ENCODE assay signal across 9 cellular contexts in genomic region chr10:81426722-81427121, GRCh38.
"Had no signal": no experiment of that assay in that cellular context is flagged by ENCODE, and none has a peak within 500 bp of the region (broad histone marks: within the 10 kb centered on the region; RNA-seq: fewer than 3 reads in every experiment).

No MANE protein-coding gene starts in this region.

- H3K27ac Mint-ChIP-seq: IgD-negative memory B cell had no signal

- H3K27me3 Mint-ChIP-seq: IgD-negative memory B cell had no signal

- DNase-seq: IMR-90, KBM-7, KG1 had no signal

- H3K4me3 Mint-ChIP-seq: IgD-negative memory B cell had no signal

- ATAC-seq: HepG2, K562 had no signal

- H3K4me3 ChIP-seq: K562 had no signal

- H3K27ac ChIP-seq: HL-60, KMS-11 had no signal

- H3K4me1 Mint-ChIP-seq: IgD-negative memory B cell had no signal

- FAIRE-seq: HepG2, HTR-8/SVneo, K562 had no signal
